Comparison of ENCODE assay signal across 8 cellular contexts in the genomic region with DNA sequence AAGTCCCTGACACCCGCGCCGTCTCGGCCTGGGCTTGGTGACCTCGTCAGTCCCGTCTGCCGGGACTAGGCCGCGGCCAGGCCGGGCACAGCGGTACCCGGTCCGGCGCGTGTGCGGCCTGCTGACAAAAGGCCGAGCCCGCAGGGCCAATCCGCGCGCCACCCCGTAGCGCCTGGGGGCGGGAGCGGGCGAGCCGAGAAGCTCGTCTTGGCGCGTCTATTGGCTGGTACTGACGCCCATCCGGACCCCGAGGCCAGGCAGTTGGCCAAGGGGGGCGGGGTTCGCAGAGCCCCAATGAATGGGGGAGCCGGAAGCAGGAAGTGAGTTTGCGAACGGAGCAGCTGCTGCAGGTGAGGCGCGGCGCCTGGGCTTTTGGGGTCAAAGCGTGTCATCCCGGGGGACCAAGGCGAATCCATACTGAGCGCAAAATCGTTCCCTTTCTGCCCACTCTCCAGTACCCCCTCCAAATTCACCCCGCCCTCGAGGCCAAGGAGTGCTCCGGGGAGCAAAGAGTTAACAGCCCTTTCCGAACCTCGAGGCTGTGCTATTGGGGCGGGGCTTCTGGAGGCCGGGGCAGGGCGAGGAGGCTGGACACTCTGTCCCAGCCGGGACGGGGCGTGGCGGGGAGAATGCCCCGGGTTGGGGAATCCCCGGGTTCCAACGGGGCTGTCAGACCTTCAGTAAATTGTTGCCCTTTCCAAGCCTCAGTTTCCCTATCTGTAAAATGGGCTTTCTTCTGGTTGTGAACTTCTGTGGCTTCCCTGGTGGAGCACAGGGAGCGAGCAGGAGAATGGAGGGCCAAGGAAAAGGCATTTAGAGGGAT. TPM values are rescaled to one million over a fixed set of nuclear protein-coding genes. Genes with fewer than 3 reads are reported as not detected.
A peak's percentile ranks its signal among the peaks of the same experiment; 100 is the strongest.
DNase-seq lines count a peak whose midpoint lies in the region; ATAC-seq, FAIRE-seq and TF ChIP-seq lines count a peak whose summit lies in the region.

A gene with protein sequence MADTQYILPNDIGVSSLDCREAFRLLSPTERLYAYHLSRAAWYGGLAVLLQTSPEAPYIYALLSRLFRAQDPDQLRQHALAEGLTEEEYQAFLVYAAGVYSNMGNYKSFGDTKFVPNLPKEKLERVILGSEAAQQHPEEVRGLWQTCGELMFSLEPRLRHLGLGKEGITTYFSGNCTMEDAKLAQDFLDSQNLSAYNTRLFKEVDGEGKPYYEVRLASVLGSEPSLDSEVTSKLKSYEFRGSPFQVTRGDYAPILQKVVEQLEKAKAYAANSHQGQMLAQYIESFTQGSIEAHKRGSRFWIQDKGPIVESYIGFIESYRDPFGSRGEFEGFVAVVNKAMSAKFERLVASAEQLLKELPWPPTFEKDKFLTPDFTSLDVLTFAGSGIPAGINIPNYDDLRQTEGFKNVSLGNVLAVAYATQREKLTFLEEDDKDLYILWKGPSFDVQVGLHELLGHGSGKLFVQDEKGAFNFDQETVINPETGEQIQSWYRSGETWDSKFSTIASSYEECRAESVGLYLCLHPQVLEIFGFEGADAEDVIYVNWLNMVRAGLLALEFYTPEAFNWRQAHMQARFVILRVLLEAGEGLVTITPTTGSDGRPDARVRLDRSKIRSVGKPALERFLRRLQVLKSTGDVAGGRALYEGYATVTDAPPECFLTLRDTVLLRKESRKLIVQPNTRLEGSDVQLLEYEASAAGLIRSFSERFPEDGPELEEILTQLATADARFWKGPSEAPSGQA (plus strand): TSS at position 319 of the 823 bp plus-strand sequence. CDS start 1,767 bp downstream, outside the sequence.

- peak; percentile 94 for FAIRE-seq in GM12891 (lab: Jason Lieb, UNC)

- no peaks in the 10 kb centered on the region for H3K9me3 Mint-ChIP-seq in T-cell

- peaks cover 22 to 28% (median 25%) of the 10 kb centered on the region in 3 donors for H3K4me1 Mint-ChIP-seq in T-cell

- peaks cover 5% of the 10 kb centered on the region for H3K36me3 Mint-ChIP-seq in T-cell

- ATAC-seq in HG02840 (IDR thresholded peaks at IDR 0.05; ENCODE audit: low FRiP score, unreplicated experiment) (peak; percentile 89), T-cell (replicated peaks in 1 of 4) (peak; percentile 98 to 99 (median 98)), heart right ventricle (peak; percentile 96 to 98 (median 98)), upper lobe of right lung (peak; percentile 96)

- POLR2A ChIA-PET in T-cell (lab: Charles Lee), result interaction anchor here (0.5 to 0.7 kb wide), 4 partner anchors 14 to 1631 kb away, joined by 3 to 7 read pairs (median 3); a partner anchor contains a TSS

- H3K9me3 ChIP-seq in adrenal gland (replicated peaks in 1 of 3) (no peaks in the 10 kb centered on the region), heart right ventricle (no peaks in the 10 kb centered on the region), upper lobe of right lung (no peaks in the 10 kb centered on the region)

- peak within 1 kb of the TSS; percentile 85 to 91 (median 87) for H3K4me3 Mint-ChIP-seq in T-cell

- H3K4me1 ChIP-seq in adrenal gland (replicated peaks in 1 of 2), result peaks cover 8 to 16% of the 10 kb centered on the region in 2 donors
- H3K4me1 ChIP-seq in heart right ventricle, result peaks cover 0 to 22% (median 17%) of the 10 kb centered on the region in 9 donors
- peaks cover 15% of the 10 kb centered on the region for H3K4me1 ChIP-seq in upper lobe of right lung

- DNase-seq in GM12891 (ENCODE audit: insufficient read length, low spot score) (peak; percentile 100), NCI-H1436 treated with DMSO at 0.1 percent for 48 hours (lab: John Stamatoyannopoulos, UW) (peak; percentile 77), T-cell (peak; percentile 86 to 98 (median 95)), adrenal gland (peak; percentile 98 to 99 (median 98)), heart right ventricle (peak; percentile 97 to 98), posterior vena cava (ENCODE audit: low spot score) (peak; percentile 99), upper lobe of right lung (peak; percentile 99)

- H3K4me3 ChIP-seq in adrenal gland, result peak within 1 kb of the TSS; percentile 53 to 89 (median 71)
- peak within 1 kb of the TSS; percentile 68 to 98 (median 77) for H3K4me3 ChIP-seq in heart right ventricle
- peak within 1 kb of the TSS; percentile 94 for H3K4me3 ChIP-seq in upper lobe of right lung

- H3K27ac ChIP-seq in adrenal gland (peak within 1 kb of the TSS; percentile 70 to 98 (median 94)), heart right ventricle (peak within 1 kb of the TSS; percentile 67 to 96 (median 92)), upper lobe of right lung (peak within 1 kb of the TSS; percentile 98)

- TF ChIP-seq POLR2A in GM12891 (IDR thresholded peaks at IDR 0.05; ENCODE audit: low read depth, low read length) (peak; percentile 92), adrenal gland (IDR thresholded peaks at IDR 0.05) (peak; percentile 88 to 96)

- 0 to 2% (median 1%) methylated on average over 5 to 62 of the region's 62 CpGs for WGBS in adrenal gland, 4 donors
- 1% methylated on average over 60 to 62 of the region's 62 CpGs for WGBS in heart right ventricle, 2 donors

- H3K27me3 Mint-ChIP-seq in T-cell, result no peaks in the 10 kb centered on the region

- CTCF ChIA-PET in T-cell (lab: Charles Lee), result interaction anchor here in 1 of 2 donors (0.6 to 1.1 kb wide), 7 partner anchors 11 to 198 kb away, joined by 3 to 12 read pairs (median 4); a partner anchor contains a TSS

- peak within 1 kb of the TSS; percentile 78 to 92 for H3K27ac Mint-ChIP-seq in T-cell

- TF ChIP-seq CTCF in adrenal gland (IDR thresholded peaks at IDR 0.05), result peak in 1 of 6 experiments; percentile 5
- no peak for TF ChIP-seq CTCF in heart right ventricle (IDR thresholded peaks at IDR 0.05)
- no peak for TF ChIP-seq CTCF in upper lobe of right lung (IDR thresholded peaks at IDR 0.05)

- H3K27me3 ChIP-seq in adrenal gland (no peaks in the 10 kb centered on the region), heart right ventricle (no peaks in the 10 kb centered on the region), upper lobe of right lung (no peaks in the 10 kb centered on the region)

- intact Hi-C loops in adrenal gland (cut with DNase I) (loop anchor here in 1 of 2 donors (10.0 kb wide), 1 partner anchor 64 kb away; a partner anchor contains a TSS), heart right ventricle (cut with DNase I) (no loop called here), posterior vena cava (cut with DNase I) (loop anchor here in 1 of 2 donors (2.0 kb wide), 1 partner anchor 182 kb away; no protein-coding TSS in a partner anchor), upper lobe of right lung (cut with DNase I) (no loop called here)

- H3K36me3 ChIP-seq in adrenal gland (replicated peaks in 1 of 2) (peaks cover 0 to 5% of the 10 kb centered on the region in 2 donors), heart right ventricle (peaks cover 0 to 39% (median 0%) of the 10 kb centered on the region in 9 donors), upper lobe of right lung (peaks cover 22% of the 10 kb centered on the region)

TF ChIP-seq in GM12891, 5 proteins besides CTCF, POLR2A, EP300 and RAD21:
- TF ChIP-seq POU2F2 (IDR thresholded peaks at IDR 0.05; ENCODE audit: low read depth, low read length) (0 out of 2 replicates have a peak, but pooled peaks have one; percentile 51), PAX5 (IDR thresholded peaks at IDR 0.05; ENCODE audit: insufficient read depth, low read length, severe bottlenecking) (no peak), TAF1 (IDR thresholded peaks at IDR 0.05; ENCODE audit: low read depth, low read length) (peak; percentile 56; the same call in 1 of the 2 replicates), SPI1 (IDR thresholded peaks at IDR 0.05; ENCODE audit: low read depth, low read length) (peak; percentile 44; the same call in 1 of the 2 replicates), POLR2AphosphoS5 (IDR thresholded peaks at IDR 0.05; ENCODE audit: low read depth, low read length) (peak; percentile 88)

RNA-seq across cellular contexts. Expression of the gene that starts here (rescaled TPM):
- polyA plus RNA-seq in GM12891 (2012; ENCODE audit: low read depth, missing spikeins), result 44.4 TPM
- total RNA-seq in T-cell (10 to 100 TPM; 20.7 to 34.6 (median 29.5) TPM), adrenal gland (10 to 100 TPM; 25.5 to 52.2 (median 39.4) TPM), heart right ventricle (10 to 100 TPM in 8 of 10 donors, 1 to 10 TPM in 2; 8.8 to 25.2 (median 14.7) TPM), posterior vena cava (10 to 100 TPM; 27.1 to 29.4 TPM), upper lobe of right lung (31.9 TPM)
- polyA plus RNA-seq in adrenal gland (10 to 100 TPM; 23.6 to 27.2 (median 24.3) TPM), heart right ventricle (10 to 100 TPM in 1 of 2 donors, 1 to 10 TPM in 1; 6.2 to 28.9 TPM)

Comparison
In these comparisons a context has a peak if more than half of its experiments do, and no peak if none do; other contexts are left out.
1. Peak in every context shown above with its lines: DNase-seq, ATAC-seq, H3K4me3 ChIP-seq and H3K27ac ChIP-seq.